In the genomic region with DNA sequence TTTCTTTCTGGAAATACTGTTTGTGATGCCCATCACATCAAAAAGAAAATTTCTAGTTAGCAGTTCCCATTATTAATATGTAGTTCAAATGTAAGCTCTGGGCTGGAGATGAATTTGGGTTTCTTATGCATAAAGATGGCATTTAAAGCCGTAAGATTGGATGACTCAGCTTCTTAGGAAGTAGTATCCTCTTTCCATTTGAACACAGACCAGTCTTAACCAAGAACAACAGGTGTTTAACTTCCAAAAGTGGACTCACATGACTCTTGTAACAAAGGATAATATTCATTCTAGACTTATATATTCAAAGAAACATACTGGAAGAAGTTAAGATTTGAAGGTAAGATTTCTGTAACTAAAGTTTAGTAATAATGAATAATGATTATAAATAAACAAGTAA, we compare ENCODE assay signal across 7 cellular contexts.
"Had no signal": no experiment of that assay in that cellular context is flagged by ENCODE, and none has a peak within 500 bp of the region (broad histone marks: within the 10 kb centered on the region; RNA-seq: fewer than 3 reads in every experiment).

No MANE protein-coding gene starts in this region.

- FAIRE-seq: H1, HepG2 had no signal

- H3K4me2 ChIP-seq: GM23338 had no signal

- H3K9me3 Mint-ChIP-seq: H9 had no signal

- H3K4me1 Mint-ChIP-seq: GM23338 had no signal

- DNase-seq: H9, HCEC 1CT, KBM-7 had no signal

- H2AFZ ChIP-seq: GM23338 had no signal

- H3K4me3 Mint-ChIP-seq: GM23338, H9, IgD-negative memory B cell had no signal

- H3K4me3 ChIP-seq: GM23338 had no signal

- ATAC-seq: GM23338, HepG2 had no signal

- H3K27ac Mint-ChIP-seq: GM23338, H9, IgD-negative memory B cell had no signal
